21 cellular contexts compared by ENCODE assay signal in the genomic region with DNA sequence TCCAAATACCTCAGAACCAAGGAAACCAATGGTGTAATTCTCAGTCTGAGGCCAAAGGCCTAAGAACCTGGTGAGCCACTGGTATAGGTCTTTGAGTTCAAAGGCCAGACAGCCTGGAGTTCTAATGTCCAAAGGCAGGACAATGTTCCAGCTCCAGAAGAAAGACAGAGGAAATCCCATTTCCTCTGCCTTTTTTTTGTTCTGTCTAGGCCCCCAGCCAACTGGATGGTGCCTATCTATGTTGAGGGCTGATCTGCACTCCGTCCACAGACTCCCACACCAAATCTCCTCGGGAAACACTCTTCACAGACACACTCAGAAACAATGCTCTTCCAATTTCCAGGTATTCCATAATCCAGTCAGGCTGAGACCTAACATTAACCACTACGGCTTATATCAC.
"Had no signal": no experiment of that assay in that cellular context is flagged by ENCODE, and none has a peak within 500 bp of the region (broad histone marks: within the 10 kb centered on the region; RNA-seq: fewer than 3 reads in every experiment).

No MANE protein-coding gene starts in this region.

- ATAC-seq: left lung; sciatic nerve; stimulated activated memory B cell treated with anti-CD40 and anti-IgM and Interleukin-4, amounts not matched to agents 10 μg/mL and 1 μg/mL and 100 μg/mL, for 72 hours; upper lobe of right lung; WTC11 had no signal

- H3K4me1 Mint-ChIP-seq: nephron had no signal

- DNase-seq: activated naive CD4-positive, alpha-beta T cell; activated T-cell treated with anti-CD3 and anti-CD28 coated beads, Interleukin-2, amount 50 U/mL, for 1 hour; adrenal gland; colonic mucosa; kidney; left lung; stimulated activated CD4-positive, alpha-beta T cell treated with anti-CD3 and anti-CD28 coated beads, Interleukin-15, amount 100 ng/mL, for 24 hours; T1000; upper lobe of right lung had no signal

- H3K9me3 ChIP-seq: colonic mucosa, neutrophil, ovary, prostate gland, thoracic aorta, upper lobe of right lung had no signal

- H3K36me3 ChIP-seq: adrenal gland, colonic mucosa, neutrophil, ovary, prostate gland, thoracic aorta, upper lobe of right lung had no signal

- H3K27me3 Mint-ChIP-seq: activated naive CD8-positive, alpha-beta T cell; memory B cell; stimulated activated memory B cell treated with anti-CD40 and anti-IgM and Interleukin-4, amounts not matched to agents 10 μg/mL and 1 μg/mL and 100 μg/mL, for 72 hours had no signal

- H3K27me3 ChIP-seq: adrenal gland, colonic mucosa, left lung, neutrophil, ovary, upper lobe of right lung had no signal

- H3K27ac Mint-ChIP-seq: activated naive CD8-positive, alpha-beta T cell; activated T-helper 2 cell treated with anti-CD3 and anti-CD28 coated beads, Interferon-gamma antibody, Interleukin-2, Interleukin-4, amounts not matched to agents 10 μg/mL and 5 μg/mL and 100 μg/mL, durations not matched to agents 14 hours and 24 hours and 36 hours; nephron; stimulated activated memory B cell treated with anti-CD40 and anti-IgM and Interleukin-4, amounts not matched to agents 10 μg/mL and 1 μg/mL and 100 μg/mL, for 72 hours; WTC11 had no signal

- H3K4me3 ChIP-seq: adrenal gland, colonic mucosa, left lung, ovary, prostate gland, smooth muscle cell, thoracic aorta, upper lobe of right lung had no signal

- H3K27ac ChIP-seq: adrenal gland, colonic mucosa, left lung, neutrophil, ovary, prostate gland, thoracic aorta, upper lobe of right lung had no signal

- H3K4me3 Mint-ChIP-seq: activated naive CD8-positive, alpha-beta T cell; memory B cell; nephron; stimulated activated memory B cell treated with anti-CD40 and anti-IgM and Interleukin-4, amounts not matched to agents 10 μg/mL and 1 μg/mL and 100 μg/mL, for 72 hours; WTC11 had no signal

- H3K4me1 ChIP-seq: colonic mucosa, prostate gland had no signal
